ENCODE assay signal across 4 cellular contexts in genomic region chr14:70436867-70437266, GRCh38.
"Had no signal": no experiment of that assay in that cellular context is flagged by ENCODE, and none has a peak within 500 bp of the region (broad histone marks: within the 10 kb centered on the region; RNA-seq: fewer than 3 reads in every experiment).

No MANE protein-coding gene starts in this region.

- H3K4me3 ChIP-seq: GM23248, GM23338, HAP-1 had no signal

- H3K9me3 ChIP-seq: HAP-1 had no signal

- H3K36me3 ChIP-seq: HAP-1 had no signal

- H3K4me1 ChIP-seq: HAP-1 had no signal

- ATAC-seq: GM23338, HCT116 had no signal

- H3K27ac ChIP-seq: GM23248 had no signal
